8 cellular contexts compared by ENCODE assay signal in the genomic region with DNA sequence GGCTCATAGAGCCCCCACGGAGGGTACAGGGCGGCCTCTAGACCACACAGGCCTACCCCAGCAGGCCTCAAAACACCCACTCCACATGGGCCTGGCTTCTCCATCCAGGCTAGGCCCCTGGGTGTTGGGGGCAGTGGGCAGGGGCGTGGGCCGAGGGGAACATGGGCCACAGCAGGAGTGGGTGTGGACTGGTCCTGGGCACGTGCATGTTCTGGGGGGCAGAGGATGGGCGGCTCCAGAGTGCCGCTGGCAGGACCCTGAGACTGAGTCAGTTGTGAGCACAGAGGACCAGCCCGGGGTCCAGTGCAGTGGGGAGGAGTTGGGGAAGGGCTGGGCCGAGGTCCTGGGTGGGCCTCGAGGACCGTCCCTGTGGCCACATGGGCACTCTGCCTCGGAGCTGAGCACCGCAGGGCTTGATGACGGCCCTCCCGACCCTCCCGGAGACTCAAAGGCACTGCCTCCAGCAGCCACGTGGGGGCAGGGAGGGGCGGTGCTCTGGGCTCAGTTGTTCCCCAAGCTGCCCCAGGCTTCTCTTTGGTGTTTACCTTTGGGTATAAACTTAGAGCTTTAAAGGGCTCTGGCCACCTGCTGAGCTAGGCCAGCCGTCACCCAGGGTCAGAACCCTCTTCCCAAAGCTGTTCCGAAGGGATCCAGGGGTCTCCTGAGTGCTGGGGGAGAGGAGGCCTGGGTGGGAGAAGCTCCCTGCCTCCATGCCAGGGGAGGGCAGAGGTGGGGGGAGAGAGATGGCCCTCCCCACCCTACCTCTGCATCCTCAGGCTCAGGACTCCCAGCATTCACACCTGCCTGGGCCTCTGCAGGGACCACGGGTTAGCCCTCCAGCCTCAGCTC.
A peak's percentile ranks its signal among the peaks of the same experiment; 100 is the strongest.
DNase-seq lines count a peak whose midpoint lies in the region; ATAC-seq lines count a peak whose summit lies in the region.

No MANE protein-coding gene starts in this region.

- peaks cover 0 to 27% of the 10 kb centered on the region in 2 donors for H3K4me1 ChIP-seq in duodenal mucosa (ENCODE audit: control insufficient read depth in 1 of 2, insufficient read depth in 2 of 2, low read length in 2 of 2)
- H3K4me1 ChIP-seq in mesendoderm (ENCODE audit: control insufficient read depth, low read depth, low read length), result peaks cover 3% of the 10 kb centered on the region
- peaks cover 55% of the 10 kb centered on the region for H3K4me1 ChIP-seq in stomach smooth muscle (ENCODE audit: control insufficient read depth, insufficient read depth, low read length)

- no peaks in the 10 kb centered on the region for H3K79me1 ChIP-seq in mesendoderm (ENCODE audit: low read length)

- peak overlapping the region; percentile 52 for H3K56ac ChIP-seq in mesendoderm (ENCODE audit: low read length)

- H3K23ac ChIP-seq in mesendoderm (ENCODE audit: low read length), result no peak overlapping the region

- H3K27ac ChIP-seq in duodenal mucosa (ENCODE audit: low read depth, low read length), result peak overlapping the region; percentile 20
- H3K27ac ChIP-seq in mesendoderm (ENCODE audit: low read depth, low read length), result no peak overlapping the region
- H3K27ac ChIP-seq in stomach smooth muscle (ENCODE audit: low read length), result peak overlapping the region; percentile 86

- H3K36me3 ChIP-seq in duodenal mucosa (ENCODE audit: control insufficient read depth in 1 of 2, insufficient read depth in 2 of 2, low read length in 2 of 2) (peaks cover 18 to 21% of the 10 kb centered on the region in 2 donors), mesendoderm (ENCODE audit: control insufficient read depth, insufficient read depth, low read length) (peaks cover 8% of the 10 kb centered on the region), stomach smooth muscle (ENCODE audit: control insufficient read depth in 2 of 2, insufficient read depth in 2 of 2, low read length in 2 of 2) (peaks cover 19% of the 10 kb centered on the region in 2 donors)

- H2AK5ac ChIP-seq in mesendoderm (ENCODE audit: low read length), result no peak overlapping the region

- no peak overlapping the region for H4K8ac ChIP-seq in mesendoderm (ENCODE audit: low read depth, low read length)

- H3K9me3 ChIP-seq in duodenal mucosa (ENCODE audit: control insufficient read depth in 1 of 2, low read length in 2 of 2), result no peaks in the 10 kb centered on the region
- H3K9me3 ChIP-seq in stomach smooth muscle (ENCODE audit: control insufficient read depth in 2 of 2, low read length in 2 of 2), result no peaks in the 10 kb centered on the region

- no peak for ATAC-seq in HG03025 (IDR thresholded peaks at IDR 0.05; ENCODE audit: low FRiP score, unreplicated experiment)

- H4K5ac ChIP-seq in mesendoderm (ENCODE audit: low read length), result no peak overlapping the region

- H3K79me2 ChIP-seq in mesendoderm (ENCODE audit: control insufficient read depth, insufficient read depth, low read length), result no peaks in the 10 kb centered on the region

- DNase-seq in ELF-1 (ENCODE audit: low read depth, low spot score) (peak; percentile 87), NCI-H1105 (lab: John Stamatoyannopoulos, UW) (peak; percentile 28), mesendoderm (peak; percentile 88), NCI-H146 (lab: John Stamatoyannopoulos, UW) (no peak)
- DNase-seq in activated CD4-positive, alpha-beta T cell treated with anti-CD3 and anti-CD28 coated beads for 48 hours, result peak; percentile 76

- H3K9ac ChIP-seq in duodenal mucosa (ENCODE audit: low read depth in 1 of 2, low read length in 2 of 2) (no peak overlapping the region), mesendoderm (ENCODE audit: low read length) (peak overlapping the region; percentile 53), stomach smooth muscle (ENCODE audit: low read length in 2 of 2) (peak overlapping the region; percentile 13 to 48)

- no peak overlapping the region for H2BK120ac ChIP-seq in mesendoderm (ENCODE audit: low read depth, low read length)

- no peak overlapping the region for H3K18ac ChIP-seq in mesendoderm (ENCODE audit: low read length)

- no peak overlapping the region for H2BK5ac ChIP-seq in mesendoderm (ENCODE audit: low read length)

- WGBS in mesendoderm (ENCODE audit: extremely low coverage, insufficient coverage, low lambda C conversion rate), result no CpG with 5 or more reads among the region's 21 CpGs

- no peak overlapping the region for H3K4me3 ChIP-seq in duodenal mucosa (ENCODE audit: low read depth in 1 of 2, low read length in 2 of 2)
- H3K4me3 ChIP-seq in mesendoderm (ENCODE audit: low read length), result no peak overlapping the region
- peak overlapping the region in 1 of 2 donors; percentile 22 for H3K4me3 ChIP-seq in stomach smooth muscle (ENCODE audit: low read length in 2 of 2)

- H3K27me3 ChIP-seq in duodenal mucosa (ENCODE audit: control insufficient read depth in 1 of 2, insufficient read depth in 2 of 2, low read length in 2 of 2), result no peaks in the 10 kb centered on the region
- H3K27me3 ChIP-seq in mesendoderm (ENCODE audit: insufficient read depth, low read length, poor library complexity), result no peaks in the 10 kb centered on the region
- H3K27me3 ChIP-seq in stomach smooth muscle (ENCODE audit: control insufficient read depth in 1 of 2, insufficient read depth in 2 of 2, low read length in 2 of 2), result no peaks in the 10 kb centered on the region

- no peak overlapping the region for H2BK15ac ChIP-seq in mesendoderm (replicated peaks; ENCODE audit: low read depth)

- no peak overlapping the region for H3K4ac ChIP-seq in mesendoderm (ENCODE audit: low read depth, low read length)

- no peak overlapping the region for H3K4me2 ChIP-seq in mesendoderm (ENCODE audit: low read length)

Comparison
In these comparisons a context has a peak if more than half of its experiments do, and no peak if none do; other contexts are left out.
1. H3K9ac ChIP-seq: peak in mesendoderm (single experiment) and stomach smooth muscle (2 of 2); none in duodenal mucosa (0 of 2).